In the genomic region with DNA sequence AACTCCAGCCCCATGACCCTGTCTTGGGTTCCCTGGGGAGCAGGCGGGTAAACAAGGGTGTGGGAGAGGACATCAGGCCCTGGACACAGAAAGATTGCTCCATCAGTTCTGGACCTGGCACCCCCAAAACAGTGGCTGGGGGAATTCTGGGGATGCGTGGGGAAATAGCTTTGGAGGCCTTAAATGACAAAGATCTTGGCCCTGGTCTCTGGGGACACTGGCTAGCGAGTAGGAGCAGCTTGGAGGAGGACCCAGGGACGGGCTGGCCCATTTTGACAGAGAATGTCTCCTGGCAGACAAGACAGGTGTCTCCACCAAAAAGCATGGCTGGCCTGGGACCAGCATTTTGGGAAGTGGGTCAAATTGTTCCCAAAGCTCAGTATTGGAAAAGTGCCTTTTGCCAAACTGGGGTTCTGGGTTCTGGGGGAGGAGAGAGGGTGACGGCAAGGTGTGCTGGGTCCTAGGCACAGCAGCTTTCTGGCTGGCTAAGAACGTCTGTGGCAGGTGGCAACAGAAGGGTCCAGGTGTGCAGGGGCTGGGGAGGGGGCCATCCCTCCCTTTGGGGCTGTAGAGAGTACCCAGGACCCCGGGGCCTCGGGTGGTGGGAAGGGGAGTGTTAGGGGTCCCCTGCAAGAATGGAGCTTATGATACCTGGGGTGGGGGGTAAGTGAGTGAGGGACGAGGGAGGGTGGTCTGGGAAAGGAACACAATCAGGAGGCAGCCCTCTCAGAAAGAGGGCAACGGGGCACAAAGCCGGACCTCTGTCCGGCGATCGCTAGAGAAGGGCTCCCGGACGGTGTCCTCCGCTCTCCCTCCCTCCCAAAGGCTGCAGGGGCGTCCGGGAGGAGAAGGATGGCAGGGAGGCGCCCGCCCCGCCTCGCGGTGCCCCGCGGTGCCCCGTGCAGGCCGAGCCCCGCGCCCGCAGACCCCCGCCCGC, we compare ENCODE assay signal across 1 cellular context.
TF ChIP-seq lines count a peak whose summit lies in the region.

No MANE protein-coding gene starts in this region.

TF ChIP-seq in HCT116, 20 proteins besides CTCF, POLR2A, EP300 and RAD21 (continued from another document):
- no peak for TF ChIP-seq CEBPB (IDR thresholded peaks at IDR 0.05; ENCODE audit: low read depth)
- no peak for TF ChIP-seq REST (IDR thresholded peaks at IDR 0.05; ENCODE audit: low read depth)
